8 cellular contexts compared by ENCODE assay signal in the genomic region with DNA sequence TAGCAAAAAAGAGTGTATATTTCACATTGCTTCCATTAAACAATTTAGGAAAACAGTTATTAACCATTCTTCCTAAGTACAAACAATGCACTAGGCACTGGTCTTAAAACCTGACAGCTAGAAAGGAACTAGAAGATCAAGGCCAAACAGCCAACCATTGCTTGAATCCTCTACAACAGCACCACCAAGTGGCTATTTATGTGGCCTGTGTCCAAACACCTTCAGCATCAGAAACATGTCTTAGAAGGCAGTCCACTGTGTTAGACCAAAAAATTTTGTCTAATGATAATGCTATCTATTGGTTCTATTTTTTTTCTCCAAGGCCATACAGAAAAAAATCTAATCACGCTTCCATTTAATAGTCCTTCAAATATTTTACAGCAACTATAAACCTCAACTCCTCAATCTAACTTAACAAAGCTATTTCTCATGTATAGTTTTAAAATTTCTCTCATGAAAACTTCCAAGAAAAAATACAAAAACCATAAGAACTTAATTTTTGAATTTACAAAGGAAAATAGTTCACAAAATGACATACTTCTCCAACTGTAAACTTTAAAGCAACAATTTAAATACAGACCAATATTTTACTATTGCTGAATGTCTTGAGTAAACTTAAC. TPM values are rescaled to one million over a fixed set of nuclear protein-coding genes. Genes with fewer than 3 reads are reported as not detected.
DNase-seq lines count a peak whose midpoint lies in the region; ATAC-seq, FAIRE-seq and TF ChIP-seq lines count a peak whose summit lies in the region.

No MANE protein-coding gene starts in this region.

- no peak for FAIRE-seq in small intestine (lab: Jason Lieb, UNC)

- POLR2A ChIA-PET in RWPE1 (lab: Yijun Ruan, JAX; ENCODE audit: low non-redundant PET), result no interaction called here

- H3K4me3 ChIP-seq in Loucy (ENCODE audit: low read length, poor library complexity, severe bottlenecking) (no peak overlapping the region), small intestine (ENCODE audit: low read depth in 1 of 2, low read length in 2 of 2) (no peak overlapping the region)

- TF ChIP-seq CTCF in Loucy (conservative IDR thresholded peaks at IDR 0.05; ENCODE audit: low read length) (peak; percentile 86), RWPE1 (conservative IDR thresholded peaks at IDR 0.05; ENCODE audit: low read depth) (peak; percentile 64)

- peak; percentile 53 for ATAC-seq in stimulated activated naive CD8-positive, alpha-beta T cell treated with anti-CD3 and anti-CD28 coated beads, Interleukin-15, amount 100 ng/mL, for 72 hours
- no peak for ATAC-seq in stimulated activated naive CD8-positive, alpha-beta T cell treated with anti-CD3 and anti-CD28 coated beads, Interleukin-15, Interleukin-2, amounts not matched to agents 100 U/mL and 50 U/mL, for 24 hours

- H3K9ac ChIP-seq in Loucy (ENCODE audit: low read depth, low read length, poor library complexity, severe bottlenecking), result no peak overlapping the region

- no peaks in the 10 kb centered on the region for H3F3A ChIP-seq in Loucy (ENCODE audit: low read depth)

- no peak overlapping the region for H3K27ac Mint-ChIP-seq in stimulated activated naive CD8-positive, alpha-beta T cell treated with anti-CD3 and anti-CD28 coated beads, Interleukin-15, amount 100 ng/mL, for 72 hours

- H3K4me2 ChIP-seq in Loucy (ENCODE audit: low read depth, low read length, poor library complexity, severe bottlenecking), result no peak overlapping the region

- no peaks in the 10 kb centered on the region for H3K27me3 ChIP-seq in Loucy (ENCODE audit: insufficient read depth, low read length, poor library complexity, severe bottlenecking)
- H3K27me3 ChIP-seq in small intestine (ENCODE audit: control insufficient read depth in 2 of 2, insufficient read depth in 2 of 2, low read length in 2 of 2), result no peaks in the 10 kb centered on the region

- H3K9me3 ChIP-seq in Loucy (ENCODE audit: insufficient read depth, low read depth, low read length) (no peaks in the 10 kb centered on the region), small intestine (ENCODE audit: control insufficient read depth, low read depth) (no peaks in the 10 kb centered on the region)

- H3K4me1 ChIP-seq in Loucy (ENCODE audit: insufficient read depth, low read length, poor library complexity, severe bottlenecking) (no peaks in the 10 kb centered on the region), small intestine (ENCODE audit: control insufficient read depth in 2 of 2, insufficient read depth in 1 of 2, low read depth in 1 of 2, low read length in 1 of 2) (no peaks in the 10 kb centered on the region)

- H3K36me3 ChIP-seq in Loucy (ENCODE audit: insufficient read depth, low read length) (peaks cover 15% of the 10 kb centered on the region; the same call in 1 of the 2 replicates), small intestine (ENCODE audit: control insufficient read depth in 2 of 2, insufficient read depth in 2 of 2, low read length in 2 of 2) (peaks cover 0 to 13% of the 10 kb centered on the region in 2 donors)

- H3K79me2 ChIP-seq in Loucy (ENCODE audit: insufficient read depth, low read length), result no peaks in the 10 kb centered on the region

- H3K9me2 ChIP-seq in Loucy (replicated peaks; ENCODE audit: low read depth, low read length), result no peaks in the 10 kb centered on the region

- H3K27ac ChIP-seq in RWPE1 (no peak overlapping the region), small intestine (ENCODE audit: low read depth in 1 of 2, low read length in 1 of 2) (no peak overlapping the region)

- CTCF ChIA-PET in RWPE1 (lab: Yijun Ruan, JAX), result interaction anchor here (0.6 to 0.8 kb wide), 10 partner anchors 10 to 504 kb away, joined by 3 to 6 read pairs (median 4); no protein-coding TSS in a partner anchor

- DNase-seq in stimulated activated naive CD8-positive, alpha-beta T cell treated with anti-CD3 and anti-CD28 coated beads, Interleukin-15, amount 100 ng/mL, for 72 hours, result peak; percentile 17 to 24
- no peak for DNase-seq in stimulated activated naive CD8-positive, alpha-beta T cell treated with anti-CD3 and anti-CD28 coated beads, Interleukin-15, Interleukin-2, amounts not matched to agents 100 U/mL and 50 U/mL, for 24 hours
- DNase-seq in H4 (ENCODE audit: low spot score), result peak; percentile 29
- DNase-seq in RWPE1 (ENCODE audit: low spot score), result peak; percentile 32
- peak; percentile 45 for DNase-seq in fibroblast of peridontal ligament (ENCODE audit: extremely low read depth)
- DNase-seq in small intestine, result peak; percentile 70
- DNase-seq in stimulated activated CD4-positive, alpha-beta T cell treated with anti-CD3 and anti-CD28 coated beads, Interleukin-4, amount 100 ng/mL, for 1 hour, result no peak

- no peak overlapping the region for H2AFZ ChIP-seq in Loucy (ENCODE audit: low read length)

- no peaks in the 10 kb centered on the region for H3K9me3 Mint-ChIP-seq in stimulated activated naive CD8-positive, alpha-beta T cell treated with anti-CD3 and anti-CD28 coated beads, Interleukin-15, amount 100 ng/mL, for 72 hours

- H4K20me1 ChIP-seq in Loucy (ENCODE audit: insufficient read depth, low read length, poor library complexity, severe bottlenecking), result no peaks in the 10 kb centered on the region

- H3K4me3 Mint-ChIP-seq in stimulated activated naive CD8-positive, alpha-beta T cell treated with anti-CD3 and anti-CD28 coated beads, Interleukin-15, amount 100 ng/mL, for 72 hours, result no peak overlapping the region

- H3K27me3 Mint-ChIP-seq in stimulated activated naive CD8-positive, alpha-beta T cell treated with anti-CD3 and anti-CD28 coated beads, Interleukin-15, amount 100 ng/mL, for 72 hours, result no peaks in the 10 kb centered on the region

- WGBS in small intestine, 3 donors, result 83 to 89% (median 84%) methylated on average over 1 of the region's 1 CpG

- H3K4me1 Mint-ChIP-seq in stimulated activated naive CD8-positive, alpha-beta T cell treated with anti-CD3 and anti-CD28 coated beads, Interleukin-15, amount 100 ng/mL, for 72 hours, result no peaks in the 10 kb centered on the region

RNA-seq across cellular contexts. Expression of a gene that starts 36.1 kb away (rescaled TPM):
- total RNA-seq in H4 (2014; rRNA removed; shearing (Covaris generic)), result 16.6 and 22.1 TPM in 2 replicates
- 10 to 100 TPM in 2 of 3 donors, 1 to 10 TPM in 1; 9.2 to 22.2 (median 17.2) TPM for polyA plus RNA-seq in small intestine

Comparison
In these comparisons a context has a peak if more than half of its experiments do, and no peak if none do; other contexts are left out.
1. DNase-seq: peak in stimulated activated naive CD8-positive, alpha-beta T cell treated with anti-CD3 and anti-CD28 coated beads, Interleukin-15, amount 100 ng/mL, for 72 hours (2 of 2), H4 (single experiment), RWPE1 (single experiment), fibroblast of peridontal ligament (single experiment) and small intestine (single experiment); none in stimulated activated naive CD8-positive, alpha-beta T cell treated with anti-CD3 and anti-CD28 coated beads, Interleukin-15, Interleukin-2, amounts not matched to agents 100 U/mL and 50 U/mL, for 24 hours (single experiment) and stimulated activated CD4-positive, alpha-beta T cell treated with anti-CD3 and anti-CD28 coated beads, Interleukin-4, amount 100 ng/mL, for 1 hour (single experiment).